18 cellular contexts compared by ENCODE assay signal in the genomic region with DNA sequence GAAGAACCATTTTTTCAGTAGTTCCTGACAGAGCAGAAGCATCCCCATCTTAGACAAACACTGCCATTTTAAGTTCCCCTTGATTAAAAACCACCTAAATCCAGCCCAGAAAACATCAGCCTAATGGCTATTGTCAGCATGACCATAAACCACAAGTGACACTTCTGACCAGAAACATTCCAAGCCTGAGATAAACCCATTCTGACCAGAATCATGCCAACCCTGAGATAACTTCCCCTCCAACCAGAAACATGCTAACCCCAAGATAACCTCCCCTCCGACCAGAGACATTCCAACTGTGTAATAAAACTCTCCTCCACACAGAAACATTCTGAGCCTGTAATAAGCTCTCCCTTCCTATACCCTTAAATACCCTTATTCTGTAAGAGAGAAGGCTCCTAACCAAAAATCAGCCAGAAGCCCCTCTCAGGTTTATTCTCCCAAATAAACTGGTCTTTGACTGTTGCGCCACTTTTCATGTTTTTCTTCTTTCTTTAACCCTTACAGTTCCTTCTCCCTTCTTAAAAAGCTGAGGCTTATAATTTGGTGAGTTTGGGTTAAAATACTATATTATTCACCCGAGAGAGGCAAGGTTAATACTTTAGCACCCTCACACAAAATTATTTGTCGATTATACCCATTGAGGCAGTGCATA.
"Had no signal": no experiment of that assay in that cellular context is flagged by ENCODE, and none has a peak within 500 bp of the region (broad histone marks: within the 10 kb centered on the region; RNA-seq: fewer than 3 reads in every experiment).

No MANE protein-coding gene starts in this region.

- H3K4me3 Mint-ChIP-seq: activated CD4-positive, alpha-beta memory T cell treated with anti-CD3 and anti-CD28 coated beads for 36 hours; naive thymus-derived CD4-positive, alpha-beta T cell; stimulated activated naive B cell treated with anti-CD40 and anti-IgM and Interleukin-4, amounts not matched to agents 10 μg/mL and 1 μg/mL and 100 μg/mL, for 72 hours had no signal

- H3K36me3 Mint-ChIP-seq: activated CD4-positive, alpha-beta memory T cell treated with anti-CD3 and anti-CD28 coated beads for 36 hours; naive thymus-derived CD4-positive, alpha-beta T cell; stimulated activated naive B cell treated with anti-CD40 and anti-IgM and Interleukin-4, amounts not matched to agents 10 μg/mL and 1 μg/mL and 100 μg/mL, for 72 hours had no signal

- H3K4me1 Mint-ChIP-seq: naive thymus-derived CD4-positive, alpha-beta T cell; stimulated activated naive B cell treated with anti-CD40 and anti-IgM and Interleukin-4, amounts not matched to agents 10 μg/mL and 1 μg/mL and 100 μg/mL, for 72 hours had no signal

- H3K4me3 ChIP-seq: ascending aorta, hepatocyte, lower lobe of right lung had no signal

- H3K27ac Mint-ChIP-seq: activated CD4-positive, alpha-beta memory T cell treated with anti-CD3 and anti-CD28 coated beads for 36 hours; naive thymus-derived CD4-positive, alpha-beta T cell; stimulated activated naive B cell treated with anti-CD40 and anti-IgM and Interleukin-4, amounts not matched to agents 10 μg/mL and 1 μg/mL and 100 μg/mL, for 72 hours had no signal

- ATAC-seq: left cardiac atrium; lower lobe of right lung; naive thymus-derived CD4-positive, alpha-beta T cell; sciatic nerve; stimulated activated naive B cell treated with anti-CD40 and anti-IgM and Interleukin-4, amounts not matched to agents 10 μg/mL and 1 μg/mL and 100 μg/mL, for 72 hours had no signal

- H3K9me3 Mint-ChIP-seq: activated CD4-positive, alpha-beta memory T cell treated with anti-CD3 and anti-CD28 coated beads for 36 hours; stimulated activated naive B cell treated with anti-CD40 and anti-IgM and Interleukin-4, amounts not matched to agents 10 μg/mL and 1 μg/mL and 100 μg/mL, for 72 hours had no signal

- H3K27me3 Mint-ChIP-seq: activated CD4-positive, alpha-beta memory T cell treated with anti-CD3 and anti-CD28 coated beads for 36 hours; naive thymus-derived CD4-positive, alpha-beta T cell; stimulated activated naive B cell treated with anti-CD40 and anti-IgM and Interleukin-4, amounts not matched to agents 10 μg/mL and 1 μg/mL and 100 μg/mL, for 72 hours had no signal

- DNase-seq: activated CD4-positive, alpha-beta memory T cell treated with anti-CD3 and anti-CD28 coated beads for 36 hours; activated CD4-positive, alpha-beta T cell treated with anti-CD3 and anti-CD28 coated beads for 1 hour; activated T-cell treated with anti-CD3 and anti-CD28 coated beads, Interleukin-2, amount 50 U/mL, for 48 hours; central memory CD4-positive, alpha-beta T cell; cortex of kidney; effector CD8-positive, alpha-beta T cell; left cardiac atrium; lower lobe of right lung; naive thymus-derived CD4-positive, alpha-beta T cell; posterior cingulate gyrus; stimulated activated CD4-positive, alpha-beta T cell treated with anti-CD3 and anti-CD28 coated beads, Interleukin-2, amount 100 ng/mL, for 24 hours; stimulated activated naive B cell treated with anti-CD40 and anti-IgM and Interleukin-4, amounts not matched to agents 10 μg/mL and 1 μg/mL and 100 μg/mL, for 72 hours; substantia nigra; T-helper 2 cell; trophoblast cell had no signal
